ENCODE assay signal across 24 cellular contexts in the genomic region with DNA sequence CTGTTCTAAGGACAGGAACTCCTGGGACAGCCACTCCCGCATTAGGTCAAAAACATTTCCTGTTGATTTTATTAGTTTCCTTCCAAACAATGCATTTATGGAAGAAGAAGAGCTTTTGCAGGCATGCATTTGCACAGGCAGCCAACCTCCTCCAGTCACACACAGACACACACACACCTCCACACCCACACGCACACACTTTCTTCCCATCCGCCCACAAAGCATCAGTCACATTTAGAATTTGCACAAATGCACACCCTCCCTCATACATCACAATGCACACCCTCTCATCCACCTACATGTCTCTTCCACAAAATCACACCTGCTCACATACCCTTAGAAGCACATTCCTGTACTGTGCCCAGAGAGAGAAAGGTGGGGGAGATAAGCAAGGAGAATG. TPM values are rescaled to one million over a fixed set of nuclear protein-coding genes. Genes with fewer than 3 reads are reported as not detected.
DNase-seq lines count a peak whose midpoint lies in the region; ATAC-seq and TF ChIP-seq lines count a peak whose summit lies in the region.
"Had no signal": no experiment of that assay in that cellular context is flagged by ENCODE, and none has a peak within 500 bp of the region (broad histone marks: within the 10 kb centered on the region; RNA-seq: fewer than 3 reads in every experiment).

No MANE protein-coding gene starts in this region.

- H3K4me3 ChIP-seq in BLaER1 treated with 17β-estradiol and CSF1 and Interleukin-3, amounts not matched to agents 10 nM and 100 nM, result no peak overlapping the region
- H3K4me3 ChIP-seq in Loucy (ENCODE audit: low read length, poor library complexity, severe bottlenecking) (no peak overlapping the region), trophoblast cell (ENCODE audit: low read depth, low read length) (peak overlapping the region; percentile 60)
- H3K4me3 ChIP-seq: GM23248, HAP-1, MG63 had no signal

- H3K27ac ChIP-seq in BLaER1 treated with 17β-estradiol and CSF1 and Interleukin-3, amounts not matched to agents 10 nM and 100 nM, result no peak overlapping the region
- H3K27ac ChIP-seq in trophoblast cell (ENCODE audit: low read depth, low read length), result no peak overlapping the region
- H3K27ac ChIP-seq: C4-2B, GM23248 had no signal

- H3K4me3 Mint-ChIP-seq in endothelial cell (ENCODE audit: unreplicated experiment), result no peak overlapping the region
- H3K4me3 Mint-ChIP-seq: CD8-positive, alpha-beta memory T cell had no signal

- H3K4ac ChIP-seq in trophoblast cell (ENCODE audit: low read depth, low read length), result no peak overlapping the region

- H2AFZ ChIP-seq in Loucy (ENCODE audit: low read length), result 0 out of 2 replicates have a peak overlapping the region, but pooled peaks have one; percentile 25
- no peak overlapping the region for H2AFZ ChIP-seq in trophoblast cell (ENCODE audit: insufficient read depth, low read length, poor library complexity)
- H2AFZ ChIP-seq: GM23248 had no signal

- peaks cover 7% of the 10 kb centered on the region for H3K27me3 Mint-ChIP-seq in endothelial cell (ENCODE audit: unreplicated experiment)

- H3K27ac Mint-ChIP-seq in endothelial cell (ENCODE audit: unreplicated experiment), result peak overlapping the region; percentile 17
- H3K27ac Mint-ChIP-seq: IgD-negative memory B cell had no signal

- H4K8ac ChIP-seq in trophoblast cell (ENCODE audit: low read depth, low read length), result no peak overlapping the region

- H3K79me1 ChIP-seq in trophoblast cell (ENCODE audit: low read length), result peaks cover 16% of the 10 kb centered on the region

- H3K9me3 ChIP-seq in BLaER1 treated with 17β-estradiol and CSF1 and Interleukin-3, amounts not matched to agents 10 nM and 100 nM (replicated peaks in 1 of 11), result no peaks in the 10 kb centered on the region
- H3K9me3 ChIP-seq in Loucy (ENCODE audit: insufficient read depth, low read depth, low read length), result no peaks in the 10 kb centered on the region
- H3K9me3 ChIP-seq in trophoblast cell (ENCODE audit: insufficient read depth, low read depth, low read length), result no peaks in the 10 kb centered on the region
- H3K9me3 ChIP-seq: HAP-1, MG63 had no signal

- no peak overlapping the region for H2BK5ac ChIP-seq in trophoblast cell (ENCODE audit: low read depth, low read length, poor library complexity)

- H3K9me3 Mint-ChIP-seq in endothelial cell (ENCODE audit: unreplicated experiment), result no peaks in the 10 kb centered on the region
- H3K9me3 Mint-ChIP-seq: CD8-positive, alpha-beta memory T cell; IgD-negative memory B cell had no signal

- no peak overlapping the region for H3K18ac ChIP-seq in trophoblast cell (ENCODE audit: low read length)

- H3K4me1 Mint-ChIP-seq in endothelial cell (ENCODE audit: unreplicated experiment), result peaks cover 55% of the 10 kb centered on the region

- 100% methylated on average over 2 of the region's 3 CpGs for WGBS in trophoblast cell (ENCODE audit: extremely low coverage, insufficient coverage, insufficient read length)

- H3K9me2 ChIP-seq in Loucy (replicated peaks; ENCODE audit: low read depth, low read length), result no peaks in the 10 kb centered on the region

- H4K20me1 ChIP-seq in BLaER1 treated with 17β-estradiol and CSF1 and Interleukin-3, amounts not matched to agents 10 nM and 100 nM, result peaks cover 0 to 8% (median 0%) of the 10 kb centered on the region in 11 experiments; a peak in 2 of 22 replicates
- no peaks in the 10 kb centered on the region for H4K20me1 ChIP-seq in Loucy (ENCODE audit: insufficient read depth, low read length, poor library complexity, severe bottlenecking)

- no peak overlapping the region for H4K12ac ChIP-seq in trophoblast cell (ENCODE audit: low read depth, low read length)

- peaks cover 5% of the 10 kb centered on the region; the same call in 1 of the 2 replicates for H3F3A ChIP-seq in Loucy (ENCODE audit: low read depth)

- H3K79me2 ChIP-seq in Loucy (ENCODE audit: insufficient read depth, low read length) (no peaks in the 10 kb centered on the region), trophoblast cell (ENCODE audit: control insufficient read depth, insufficient read depth, low read length, poor library complexity) (peaks cover 8% of the 10 kb centered on the region)

- peaks cover 7 to 17% (median 8%) of the 10 kb centered on the region in 11 experiments; a peak in 21 of 22 replicates for H3K27me3 ChIP-seq in BLaER1 treated with 17β-estradiol and CSF1 and Interleukin-3, amounts not matched to agents 10 nM and 100 nM
- H3K27me3 ChIP-seq in Loucy (ENCODE audit: insufficient read depth, low read length, poor library complexity, severe bottlenecking) (no peaks in the 10 kb centered on the region), trophoblast cell (ENCODE audit: insufficient read depth, low read length) (no peaks in the 10 kb centered on the region)
- H3K27me3 ChIP-seq: MG63 had no signal

- H2BK12ac ChIP-seq in trophoblast cell (ENCODE audit: low read length), result no peak overlapping the region

- no peaks in the 10 kb centered on the region for H3K36me3 ChIP-seq in BLaER1 treated with 17β-estradiol and CSF1 and Interleukin-3, amounts not matched to agents 10 nM and 100 nM
- H3K36me3 ChIP-seq in Loucy (ENCODE audit: insufficient read depth, low read length), result no peaks in the 10 kb centered on the region
- no peaks in the 10 kb centered on the region for H3K36me3 ChIP-seq in trophoblast cell (ENCODE audit: control insufficient read depth in 1 of 2, insufficient read depth in 2 of 2, low read length in 2 of 2)
- H3K36me3 ChIP-seq: HAP-1, MG63 had no signal

- no peak overlapping the region for H2AK5ac ChIP-seq in trophoblast cell (ENCODE audit: low read length)

- H3K9ac ChIP-seq in BLaER1 treated with 17β-estradiol and CSF1 and Interleukin-3, amounts not matched to agents 10 nM and 100 nM, result no peak overlapping the region
- H3K9ac ChIP-seq in Loucy (ENCODE audit: low read depth, low read length, poor library complexity, severe bottlenecking) (peak overlapping the region; percentile 7), trophoblast cell (ENCODE audit: low read length) (no peak overlapping the region)
- H3K9ac ChIP-seq: GM23248 had no signal

- no peak overlapping the region for H4K91ac ChIP-seq in trophoblast cell (ENCODE audit: low read depth, low read length)

- peaks cover 41 to 56% (median 48%) of the 10 kb centered on the region in 10 experiments for H3K4me1 ChIP-seq in BLaER1 treated with 17β-estradiol and CSF1 and Interleukin-3, amounts not matched to agents 10 nM and 100 nM
- H3K4me1 ChIP-seq in Loucy (ENCODE audit: insufficient read depth, low read length, poor library complexity, severe bottlenecking), result peaks cover 40% of the 10 kb centered on the region
- H3K4me1 ChIP-seq in trophoblast cell (ENCODE audit: control insufficient read depth in 1 of 2, insufficient read depth in 2 of 2, low read length in 2 of 2), result peaks cover 10 to 12% of the 10 kb centered on the region in 2 experiments

- peaks cover 5% of the 10 kb centered on the region for H3K36me3 Mint-ChIP-seq in endothelial cell (ENCODE audit: low read depth, unreplicated experiment)

- H3K4me2 ChIP-seq in BLaER1 treated with 17β-estradiol and CSF1 and Interleukin-3, amounts not matched to agents 10 nM and 100 nM, result peak overlapping the region; percentile 17 to 99 (median 45); a peak in 19 of 22 replicates
- H3K4me2 ChIP-seq in Loucy (ENCODE audit: low read depth, low read length, poor library complexity, severe bottlenecking) (no peak overlapping the region), trophoblast cell (ENCODE audit: low read length) (no peak overlapping the region)

- ATAC-seq in HG02973 (IDR thresholded peaks at IDR 0.05; ENCODE audit: unreplicated experiment), result no peak
- no peak for ATAC-seq in HG03520 (IDR thresholded peaks at IDR 0.05; ENCODE audit: unreplicated experiment)
- ATAC-seq: Right ventricle myocardium inferior had no signal

- DNase-seq in endothelial cell (ENCODE audit: low spot score) (no peak), trophoblast cell (no peak), GM03348 (ENCODE audit: low spot score) (no peak)
- DNase-seq: Calu3; CD8-positive, alpha-beta memory T cell; DMS153; GM23248; Kasumi-1; MG63; NCI-H1417; NCI-H187; NCI-H446 treated with DMSO at 0.1 percent for 48 hours; NCI-H526 treated with DMSO at 0.1 percent for 48 hours; OCI-M1 had no signal

- H3K14ac ChIP-seq in trophoblast cell (ENCODE audit: low read length), result no peak overlapping the region

- no peak overlapping the region for H2BK120ac ChIP-seq in trophoblast cell (ENCODE audit: insufficient read depth, low read length, poor library complexity)

- no peak overlapping the region for H3K23ac ChIP-seq in trophoblast cell (ENCODE audit: low read length)

- TF ChIP-seq CTCF in Loucy (conservative IDR thresholded peaks at IDR 0.05; ENCODE audit: low read length), result no peak
- no peak for TF ChIP-seq CTCF in endothelial cell (IDR thresholded peaks at IDR 0.05; ENCODE audit: unreplicated experiment)

RNA-seq across cellular contexts. Expression of gene TYRO3, which starts 4.1 kb away (rescaled TPM):
- total RNA-seq in endothelial cell (ENCODE audit: unreplicated experiment), result 115 TPM
- 174 and 187 TPM in 2 replicates for polyA plus RNA-seq in trophoblast cell (2013)
- polyA plus RNA-seq: IgD-negative memory B cell had no signal

RNA-seq across cellular contexts. Expression of gene RPAP1, which starts 10.9 kb away (rescaled TPM):
- total RNA-seq in endothelial cell (ENCODE audit: unreplicated experiment), result 41.2 TPM
- polyA plus RNA-seq in trophoblast cell (2013), result 27.4 and 28.9 TPM in 2 replicates

RNA-seq across cellular contexts. Expression of gene LTK, which starts 41.3 kb away (rescaled TPM):
- total RNA-seq in endothelial cell (ENCODE audit: unreplicated experiment), result 25.7 TPM
- 0.39 and 0.47 TPM in 2 replicates for polyA plus RNA-seq in trophoblast cell (2013)
- total RNA-seq: G401, GM23248, SK-MEL-5 had no signal
- polyA plus RNA-seq: GM23248 had no signal

Comparison
In these comparisons a context has a peak if more than half of its experiments do, and no peak if none do; other contexts are left out.
1. H3K4me2 ChIP-seq: peak in BLaER1 treated with 17β-estradiol and CSF1 and Interleukin-3, amounts not matched to agents 10 nM and 100 nM (11 of 11); none in Loucy (single experiment) and trophoblast cell (single experiment).